ENCODE assay signal across 12 cellular contexts in genomic region chr2:237057893-237058300, GRCh38. TPM values are rescaled to one million over a fixed set of nuclear protein-coding genes. Genes with fewer than 3 reads are reported as not detected.
DNase-seq lines count a peak whose midpoint lies in the region; ATAC-seq and TF ChIP-seq lines count a peak whose summit lies in the region.
"Had no signal": no experiment of that assay in that cellular context is flagged by ENCODE, and none has a peak within 500 bp of the region (broad histone marks: within the 10 kb centered on the region; RNA-seq: fewer than 3 reads in every experiment).

No MANE protein-coding gene starts in this region.

- H3K27ac ChIP-seq in A673 (ENCODE audit: low read depth, low read length, poor library complexity, severe bottlenecking) (no peak overlapping the region), foreskin keratinocyte (no peak overlapping the region)
- H3K27ac ChIP-seq: left ventricle myocardium inferior had no signal

- DNase-seq in GM12865 (ENCODE audit: low read depth) (peak; percentile 85), A673 (ENCODE audit: low spot score) (no peak), foreskin keratinocyte (no peak), HuH-7.5 (ENCODE audit: low spot score) (no peak), T-helper 9 cell (no peak)
- DNase-seq: KG1, left ventricle myocardium inferior, NCI-H510A treated with DMSO at 0.1 percent for 48 hours, T-helper 2 cell had no signal

- CTCF ChIA-PET in A673 (lab: Charles Lee) = no interaction called here

- TF ChIP-seq CTCF in GM12865 (IDR thresholded peaks at IDR 0.05; ENCODE audit: insufficient read depth, low read depth, low read length, missing control alignments) (no peak), A673 (conservative IDR thresholded peaks at IDR 0.05; ENCODE audit: low read depth, low read length) (no peak), foreskin keratinocyte (conservative IDR thresholded peaks at IDR 0.05) (no peak)

- BruUV-seq in A673 (replicated peaks; lab: Mats Ljungman, UMichigan) = no TSS peak

- H3K27me3 ChIP-seq in A673 (replicated peaks; ENCODE audit: insufficient read depth, low read depth, low read length, poor library complexity) (peaks cover 13% of the 10 kb centered on the region), foreskin keratinocyte (no peaks in the 10 kb centered on the region)

- H3K9me3 ChIP-seq in A673 (ENCODE audit: low read depth, low read length, poor library complexity, severe bottlenecking) = no peaks in the 10 kb centered on the region
- H3K9me3 ChIP-seq: left ventricle myocardium inferior had no signal

- POLR2A ChIA-PET in A673 (lab: Charles Lee; ENCODE audit: low non-redundant PET) = no interaction called here

- intact Hi-C loops in A673 (cut with micrococcal nuclease; ENCODE audit: unreplicated experiment) = no loop called here

- H3K4me1 ChIP-seq in A673 (ENCODE audit: insufficient read depth, low read length, poor library complexity, severe bottlenecking) = no peaks in the 10 kb centered on the region
- peaks cover 2% of the 10 kb centered on the region for H3K4me1 ChIP-seq in foreskin keratinocyte

- no peaks in the 10 kb centered on the region for H3K36me3 ChIP-seq in A673 (ENCODE audit: insufficient read depth, low read length, poor library complexity, severe bottlenecking)
- H3K36me3 ChIP-seq: left ventricle myocardium inferior had no signal

- ATAC-seq in GM19397 (IDR thresholded peaks at IDR 0.05; ENCODE audit: unreplicated experiment) = peak; percentile 81
- peak; percentile 70 for ATAC-seq in HG02870 (IDR thresholded peaks at IDR 0.05; ENCODE audit: unreplicated experiment)
- peak; percentile 77 for ATAC-seq in HG03571 (IDR thresholded peaks at IDR 0.05; ENCODE audit: unreplicated experiment)
- ATAC-seq in foreskin keratinocyte = no peak

- H3K4me3 ChIP-seq in GM12865 (ENCODE audit: low read depth, low read length) (no peak overlapping the region; the same call in 1 of the 2 replicates), A673 (ENCODE audit: low read depth, low read length, poor library complexity, severe bottlenecking) (no peak overlapping the region)
- H3K4me3 ChIP-seq: left ventricle myocardium inferior had no signal

RNA-seq across cellular contexts. Expression of gene COPS8, which starts 27.8 kb away (rescaled TPM):
- total RNA-seq in A673 (2021) (75.6 and 87.4 TPM in 2 replicates), foreskin keratinocyte (94.8 and 102 TPM in 2 replicates)
- polyA plus RNA-seq in foreskin keratinocyte = 74.3 and 91.3 TPM in 2 replicates
